ENCODE assay signal across 28 cellular contexts in genomic region chr18:59667488-59667887, GRCh38.
"Had no signal": no experiment of that assay in that cellular context is flagged by ENCODE, and none has a peak within 500 bp of the region (broad histone marks: within the 10 kb centered on the region; RNA-seq: fewer than 3 reads in every experiment).

No MANE protein-coding gene starts in this region.

- DNase-seq: cerebellar nuclear complex; colonic mucosa; cortex of kidney; effector CD8-positive, alpha-beta T cell; effector memory CD8-positive, alpha-beta T cell; endodermal cell; erythroblast; esophagus squamous epithelium; foreskin fibroblast; foreskin melanocyte; gastrocnemius medialis; glutamatergic neuron; head of caudate nucleus; heart right ventricle; hypothalamus; left cardiac atrium; left lung; left ventricle myocardium superior; lower lobe of right lung; mesendoderm; midbrain had no signal

- H3K36me3 Mint-ChIP-seq: memory B cell had no signal

- H3K36me3 ChIP-seq: colonic mucosa, esophagus squamous epithelium, gastrocnemius medialis, heart right ventricle, left lung, lower lobe of right lung had no signal

- H3K4me3 Mint-ChIP-seq: dendritic cell treated with granulocyte-macrophage colony-stimulating factor and Interleukin-4, amounts not matched to agents 40 ng/mL and 50 ng/mL, for 4 days; effector memory CD8-positive, alpha-beta T cell; endodermal cell; memory B cell had no signal

- H3K4me1 ChIP-seq: colonic mucosa, gastrocnemius medialis, left lung, lower lobe of right lung had no signal

- FAIRE-seq: endometrium, islet of Langerhans, keratinocyte had no signal

- H3K4me3 ChIP-seq: colonic mucosa, esophagus squamous epithelium, gastrocnemius medialis, heart right ventricle, left lung, lower lobe of right lung had no signal

- ATAC-seq: effector memory CD8-positive, alpha-beta T cell; esophagus mucosa; gastrocnemius medialis; heart right ventricle; left cardiac atrium; left lung; left ventricle myocardium superior; lower lobe of right lung had no signal

- H3K9me3 Mint-ChIP-seq: dendritic cell treated with granulocyte-macrophage colony-stimulating factor and Interleukin-4, amounts not matched to agents 40 ng/mL and 50 ng/mL, for 4 days; endodermal cell; memory B cell had no signal

- H3K27ac Mint-ChIP-seq: dendritic cell treated with granulocyte-macrophage colony-stimulating factor and Interleukin-4, amounts not matched to agents 40 ng/mL and 50 ng/mL, for 4 days; effector memory CD8-positive, alpha-beta T cell; endodermal cell; memory B cell had no signal

- H3K4me1 Mint-ChIP-seq: memory B cell had no signal

- H3K27ac ChIP-seq: colonic mucosa, epithelial cell of prostate, esophagus squamous epithelium, gastrocnemius medialis, heart right ventricle, left lung, lower lobe of right lung had no signal

- H3K27me3 ChIP-seq: colonic mucosa, esophagus squamous epithelium, gastrocnemius medialis, heart right ventricle, left lung had no signal

- H3K9me3 ChIP-seq: colonic mucosa, esophagus squamous epithelium, gastrocnemius medialis, heart right ventricle, left lung, lower lobe of right lung had no signal
